ENCODE assay signal across 8 cellular contexts in genomic region chr14:23327947-23328744, GRCh38. TPM values are rescaled to one million over a fixed set of nuclear protein-coding genes. Genes with fewer than 3 reads are reported as not detected.
DNase-seq lines count a peak whose midpoint lies in the region; ATAC-seq and TF ChIP-seq lines count a peak whose summit lies in the region.

No MANE protein-coding gene starts in this region.

- peaks cover 7% of the 10 kb centered on the region for H3K4me1 Mint-ChIP-seq in activated T-cell treated with anti-CD3 and anti-CD28 coated beads, Interleukin-2, amount 50 U/mL, for 4 hours (ENCODE audit: low read depth)

- BruUV-seq in PC-3 (replicated peaks; lab: Mats Ljungman, UMichigan): no TSS peak

- intact Hi-C loops in PC-3 (cut with micrococcal nuclease): loop anchor here (1.0 to 5.0 kb wide), 3 partner anchors 52 to 129 kb away; no protein-coding TSS in a partner anchor

- ATAC-seq in PC-3: peak; percentile 72
- peak; percentile 87 to 89 for ATAC-seq in activated T-cell treated with anti-CD3 and anti-CD28 coated beads, Interleukin-2, amount 50 U/mL, for 4 hours
- no peak for ATAC-seq in HG03571 (IDR thresholded peaks at IDR 0.05; ENCODE audit: unreplicated experiment)

- peaks cover 2% of the 10 kb centered on the region; the same call in 1 of the 2 replicates for H4K20me1 ChIP-seq in PC-3 (ENCODE audit: low read length)

- H3K27me3 ChIP-seq in PC-3 (ENCODE audit: low read length): no peaks in the 10 kb centered on the region; the same call in 1 of the 2 replicates
- no peaks in the 10 kb centered on the region for H3K27me3 ChIP-seq in neuronal stem cell (ENCODE audit: control insufficient read depth in 3 of 3, insufficient read depth in 3 of 3, low read depth in 1 of 3, low read length in 3 of 3)
- no peaks in the 10 kb centered on the region for H3K27me3 ChIP-seq in tibial nerve

- H3K36me3 ChIP-seq in PC-3 (ENCODE audit: low read depth, low read length) (peaks cover 19% of the 10 kb centered on the region), neuronal stem cell (replicated peaks in 1 of 2; ENCODE audit: control insufficient read depth in 2 of 2, insufficient read depth in 2 of 2, low read length in 2 of 2) (peaks cover 15 to 32% of the 10 kb centered on the region in 2 donors), tibial nerve (peaks cover 0 to 26% (median 18%) of the 10 kb centered on the region in 3 donors)

- H4K91ac ChIP-seq in neuronal stem cell (ENCODE audit: low read depth, low read length, poor library complexity): no peak overlapping the region

- no peak overlapping the region for H3K4ac ChIP-seq in neuronal stem cell (ENCODE audit: low read length)

- no peak overlapping the region for H2BK5ac ChIP-seq in neuronal stem cell (ENCODE audit: low read length)

- no peak overlapping the region for H3K4me3 Mint-ChIP-seq in activated T-cell treated with anti-CD3 and anti-CD28 coated beads, Interleukin-2, amount 50 U/mL, for 4 hours

- H2AFZ ChIP-seq in PC-3 (ENCODE audit: low read length) (no peak overlapping the region), neuronal stem cell (ENCODE audit: low read length) (no peak overlapping the region)

- no peak overlapping the region for H2AK5ac ChIP-seq in neuronal stem cell (ENCODE audit: low read depth, low read length)

- H2BK120ac ChIP-seq in neuronal stem cell (ENCODE audit: low read depth, low read length): no peak overlapping the region

- H3K9me3 ChIP-seq in PC-3 (ENCODE audit: low read length) (no peaks in the 10 kb centered on the region), neuronal stem cell (replicated peaks in 1 of 2; ENCODE audit: control insufficient read depth in 2 of 2, insufficient read depth in 1 of 2, low read depth in 1 of 2, low read length in 2 of 2) (no peaks in the 10 kb centered on the region), tibial nerve (no peaks in the 10 kb centered on the region)

- H3K79me2 ChIP-seq in PC-3 (ENCODE audit: low read length): peaks cover 10% of the 10 kb centered on the region

- peak; percentile 79 for DNase-seq in EH (ENCODE audit: low read depth)
- DNase-seq in Jurkat, Clone E6-1 (ENCODE audit: low read depth, low spot score): peak; percentile 72
- DNase-seq in PC-3: peak; percentile 79
- DNase-seq in activated T-cell treated with anti-CD3 and anti-CD28 coated beads, Interleukin-2, amount 50 U/mL, for 4 hours: peak; percentile 62
- DNase-seq in fibroblast of peridontal ligament (ENCODE audit: extremely low read depth): peak; percentile 90
- peak; percentile 76 for DNase-seq in neuronal stem cell (ENCODE audit: low spot score)
- DNase-seq in tibial nerve (ENCODE audit: low spot score in 2 of 2): peak; percentile 52 to 74

- peaks cover 4% of the 10 kb centered on the region for H3K79me1 ChIP-seq in neuronal stem cell (ENCODE audit: low read depth, low read length)

- H3K4me2 ChIP-seq in PC-3 (ENCODE audit: low read length) (no peak overlapping the region), neuronal stem cell (ENCODE audit: insufficient read depth, low read length, poor library complexity, severe bottlenecking) (no peak overlapping the region)

- H3K4me1 ChIP-seq in PC-3 (ENCODE audit: insufficient read depth, low read length): peaks cover 4% of the 10 kb centered on the region
- peaks cover 1 to 4% of the 10 kb centered on the region in 2 donors for H3K4me1 ChIP-seq in neuronal stem cell (ENCODE audit: control insufficient read depth in 2 of 2, insufficient read depth in 1 of 2, low read depth in 1 of 2, low read length in 2 of 2)
- peaks cover 0 to 26% (median 5%) of the 10 kb centered on the region in 4 donors for H3K4me1 ChIP-seq in tibial nerve

- no peaks in the 10 kb centered on the region for H3K9me3 Mint-ChIP-seq in activated T-cell treated with anti-CD3 and anti-CD28 coated beads, Interleukin-2, amount 50 U/mL, for 4 hours

- H3F3A ChIP-seq in PC-3 (ENCODE audit: low read length, unreplicated experiment): peaks cover 3% of the 10 kb centered on the region

- no peak overlapping the region for H4K8ac ChIP-seq in neuronal stem cell (ENCODE audit: low read depth, low read length)

- H3K27ac ChIP-seq in PC-3 (ENCODE audit: low read length) (no peak overlapping the region), neuronal stem cell (replicated peaks; ENCODE audit: low read length) (no peak overlapping the region), tibial nerve (peak overlapping the region in 2 of 4 donors; percentile 47 to 70)

- H3K18ac ChIP-seq in neuronal stem cell (ENCODE audit: low read length): no peak overlapping the region

- peak in 1 of 2 donors; percentile 25 for TF ChIP-seq EP300 in tibial nerve (IDR thresholded peaks at IDR 0.05)

- H2BK12ac ChIP-seq in neuronal stem cell (ENCODE audit: low read length): no peak overlapping the region

- H3K36me3 Mint-ChIP-seq in activated T-cell treated with anti-CD3 and anti-CD28 coated beads, Interleukin-2, amount 50 U/mL, for 4 hours (ENCODE audit: insufficient read depth): peaks cover 18% of the 10 kb centered on the region

- CTCF ChIA-PET in PC-3 (lab: Charles Lee): interaction anchor here (0.6 kb wide), 1 partner anchor 27 kb away, joined by 8 read pairs; no protein-coding TSS in a partner anchor

- no peaks in the 10 kb centered on the region for H3K27me3 Mint-ChIP-seq in activated T-cell treated with anti-CD3 and anti-CD28 coated beads, Interleukin-2, amount 50 U/mL, for 4 hours (ENCODE audit: low read depth)

- no peak overlapping the region for H3K23ac ChIP-seq in neuronal stem cell (ENCODE audit: low read depth, low read length, poor library complexity)

- TF ChIP-seq CTCF in PC-3 (conservative IDR thresholded peaks at IDR 0.05; ENCODE audit: low read depth, low read length) (peak; percentile 92), tibial nerve (IDR thresholded peaks at IDR 0.05) (peak; percentile 71 to 91 (median 77))

- no peak overlapping the region for H3K9ac ChIP-seq in PC-3 (ENCODE audit: low read length)
- H3K9ac ChIP-seq in neuronal stem cell (ENCODE audit: low read depth, low read length, poor library complexity): no peak overlapping the region

- H2BK15ac ChIP-seq in neuronal stem cell (ENCODE audit: low read length): no peak overlapping the region

- no peak overlapping the region for H3K14ac ChIP-seq in neuronal stem cell (ENCODE audit: low read length)

- WGBS in neuronal stem cell (ENCODE audit: extremely low coverage in 2 of 2, insufficient read length in 2 of 2, insufficient replicate concordance in 1 of 2), 2 donors: no CpG with 5 or more reads among the region's 4 CpGs
- 40 to 45% methylated on average over 4 of the region's 4 CpGs for WGBS in tibial nerve, 2 donors

- no peak for TF ChIP-seq POLR2A in tibial nerve (IDR thresholded peaks at IDR 0.05)

- no peak overlapping the region for H3K4me3 ChIP-seq in Jurkat, Clone E6-1 (ENCODE audit: low read length)
- H3K4me3 ChIP-seq in PC-3 (ENCODE audit: low read length) (no peak overlapping the region), neuronal stem cell (ENCODE audit: low read length in 2 of 2) (no peak overlapping the region), tibial nerve (no peak overlapping the region)

- POLR2A ChIA-PET in PC-3 (lab: Charles Lee; ENCODE audit: unreplicated experiment): no interaction called here

- H3K9me2 ChIP-seq in PC-3 (replicated peaks; ENCODE audit: low read length): no peaks in the 10 kb centered on the region

RNA-seq across cellular contexts. Expression of gene PABPN1, which starts 6.9 kb away (rescaled TPM):
- 267 TPM for polyA plus RNA-seq in Jurkat, Clone E6-1 (2012; ENCODE audit: insufficient read depth, insufficient read length)
- 89.1 and 116 TPM in 2 replicates for total RNA-seq in PC-3 (2014; rRNA removed)
- 100 to 1,000 TPM; 319 to 339 (median 333) TPM for total RNA-seq in activated T-cell treated with anti-CD3 and anti-CD28 coated beads, Interleukin-2, amount 50 U/mL, for 4 hours
- polyA plus RNA-seq in neuronal stem cell (2013, experiment 1 of 2): 311 TPM
- 303 TPM for polyA plus RNA-seq in neuronal stem cell (2013, experiment 2 of 2)
- total RNA-seq in tibial nerve: 10 to 100 TPM; 52.1 to 80.8 (median 64.5) TPM

RNA-seq across cellular contexts. Expression of gene BCL2L2, which starts 21.5 kb away (rescaled TPM):
- polyA plus RNA-seq in Jurkat, Clone E6-1 (2012; ENCODE audit: insufficient read depth, insufficient read length): 1.2 TPM
- total RNA-seq in PC-3 (2014; rRNA removed): 32.4 and 33.5 TPM in 2 replicates
- total RNA-seq in activated T-cell treated with anti-CD3 and anti-CD28 coated beads, Interleukin-2, amount 50 U/mL, for 4 hours: under 1 TPM; 0.10 to 0.73 (median 0.40) TPM
- polyA plus RNA-seq in neuronal stem cell (2013, experiment 1 of 2): 8.6 TPM
- 9.0 TPM for polyA plus RNA-seq in neuronal stem cell (2013, experiment 2 of 2)
- total RNA-seq in tibial nerve: 10 to 100 TPM; 49.8 to 87.3 (median 56.5) TPM

RNA-seq across cellular contexts. Expression of gene SLC22A17, which starts 24.5 kb away (rescaled TPM):
- 22.7 TPM for polyA plus RNA-seq in Jurkat, Clone E6-1 (2012; ENCODE audit: insufficient read depth, insufficient read length)
- total RNA-seq in PC-3 (2014; rRNA removed) (12.0 and 13.2 TPM in 2 replicates), tibial nerve (10 to 100 TPM; 55.9 to 91.0 (median 58.3) TPM)
- total RNA-seq in activated T-cell treated with anti-CD3 and anti-CD28 coated beads, Interleukin-2, amount 50 U/mL, for 4 hours: 1 to 10 TPM; 2.0 to 2.4 (median 2.3) TPM
- 62.0 TPM for polyA plus RNA-seq in neuronal stem cell (2013, experiment 1 of 2)
- polyA plus RNA-seq in neuronal stem cell (2013, experiment 2 of 2): 60.0 TPM

RNA-seq across cellular contexts. Expression of gene PPP1R3E, which starts 25.5 kb away (rescaled TPM):
- 19.1 TPM for polyA plus RNA-seq in Jurkat, Clone E6-1 (2012; ENCODE audit: insufficient read depth, insufficient read length)
- 3.2 and 5.0 TPM in 2 replicates for total RNA-seq in PC-3 (2014; rRNA removed)
- total RNA-seq in activated T-cell treated with anti-CD3 and anti-CD28 coated beads, Interleukin-2, amount 50 U/mL, for 4 hours: 1 to 10 TPM; 7.3 to 7.9 (median 7.8) TPM
- 14.3 TPM for polyA plus RNA-seq in neuronal stem cell (2013, experiment 1 of 2)
- 13.4 TPM for polyA plus RNA-seq in neuronal stem cell (2013, experiment 2 of 2)
- 10 to 100 TPM; 15.0 to 29.1 (median 19.2) TPM for total RNA-seq in tibial nerve

RNA-seq across cellular contexts. Expression of gene EFS, which starts 36.8 kb away (rescaled TPM):
- polyA plus RNA-seq in Jurkat, Clone E6-1 (2012; ENCODE audit: insufficient read depth, insufficient read length): not detected
- total RNA-seq in PC-3 (2014; rRNA removed): 0.23 and 0.36 TPM in 2 replicates
- under 1 TPM in 2 of 3 donors, not detected in 1; 0.08 TPM for total RNA-seq in activated T-cell treated with anti-CD3 and anti-CD28 coated beads, Interleukin-2, amount 50 U/mL, for 4 hours
- polyA plus RNA-seq in neuronal stem cell (2013, experiment 1 of 2): 74.5 TPM
- 74.5 TPM for polyA plus RNA-seq in neuronal stem cell (2013, experiment 2 of 2)
- 10 to 100 TPM; 31.4 to 38.2 (median 34.2) TPM for total RNA-seq in tibial nerve

Comparison
In these comparisons a context has a peak if more than half of its experiments do, and no peak if none do; other contexts are left out.
1. RNA of gene BCL2L2, which starts 21.5 kb away (total RNA-seq): 49.8 to 87.3 TPM in tibial nerve and 32.4 to 33.5 TPM in PC-3; 0.10 to 0.73 TPM in activated T-cell treated with anti-CD3 and anti-CD28 coated beads, Interleukin-2, amount 50 U/mL, for 4 hours; every median in the first group is over 10 times any median in the second.
2. Peak in every context shown above with its lines, with median percentiles within 50 percentile points of each other: DNase-seq.